8 cellular contexts compared by ENCODE assay signal in genomic region chr17:79853168-79853567, GRCh38. TPM values are rescaled to one million over a fixed set of nuclear protein-coding genes. Genes with fewer than 3 reads are reported as not detected.
DNase-seq lines count a peak whose midpoint lies in the region; ATAC-seq, FAIRE-seq and TF ChIP-seq lines count a peak whose summit lies in the region.
"Not testable (repeated sequence)": the region's sequence is repeated elsewhere in the genome, so short reads cannot be mapped to it uniquely, and the experiment has no call there.

No MANE protein-coding gene starts in this region.

- dilution Hi-C loops in endothelial cell of umbilical vein (cut with MboI; ENCODE audit: extremely low pct_ligation_motif_present, low sequenced_read_pairs), result not testable (repeated sequence)

- H3K4me1 ChIP-seq in DND-41 (ENCODE audit: insufficient read depth, low read length), result peaks cover 14% of the 10 kb centered on the region
- not testable (repeated sequence) for H3K4me1 ChIP-seq in MM.1S (ENCODE audit: low read length); ascending aorta; endothelial cell of umbilical vein (ENCODE audit: control insufficient read depth, extremely low read depth, insufficient read depth, low read length); hepatocyte (ENCODE audit: insufficient read depth); osteoblast (ENCODE audit: insufficient read depth, low read length)

- CTCF ChIA-PET in RWPE1 (lab: Yijun Ruan, JAX) (interaction anchor here (0.6 to 0.7 kb wide), 2 partner anchors 13 to 39 kb away, joined by 3 to 4 read pairs; no protein-coding TSS in a partner anchor), endothelial cell of umbilical vein (lab: Charles Lee) (interaction anchor here (0.7 to 0.8 kb wide), 2 partner anchors 11 to 56 kb away, joined by 3 to 4 read pairs; no protein-coding TSS in a partner anchor)

- H3F3A ChIP-seq in MM.1S (ENCODE audit: insufficient read depth, low read length), result not testable (repeated sequence)

- DNase-seq in DND-41; MM.1S; RWPE1 (ENCODE audit: low spot score); ascending aorta (ENCODE audit: low spot score in 2 of 2); endothelial cell of umbilical vein (ENCODE audit: low read depth, low spot score); hepatocyte (ENCODE audit: low spot score); osteoblast (ENCODE audit: insufficient read length, low spot score, missing footprints); type B pancreatic cell (ENCODE audit: extremely low spot score, unreplicated experiment): not testable (repeated sequence)

- H3K4me2 ChIP-seq in DND-41 (ENCODE audit: insufficient read depth, low read length), result peak overlapping the region; percentile 59
- H3K4me2 ChIP-seq in MM.1S (ENCODE audit: low read depth, low read length), result peak overlapping the region; percentile 16
- H3K4me2 ChIP-seq in endothelial cell of umbilical vein (ENCODE audit: insufficient read depth, low read length), result peak overlapping the region; percentile 90
- H3K4me2 ChIP-seq in hepatocyte, result peak overlapping the region; percentile 23
- H3K4me2 ChIP-seq in osteoblast (ENCODE audit: insufficient read depth, low read length), result peak overlapping the region; percentile 78

- not testable (repeated sequence) for H3K9me2 ChIP-seq in MM.1S (replicated peaks; ENCODE audit: insufficient read depth, low read length); hepatocyte (replicated peaks; ENCODE audit: insufficient read depth)

- TF ChIP-seq CTCF in DND-41 (IDR thresholded peaks at IDR 0.05; ENCODE audit: borderline replicate concordance, extremely low read depth, low read length, poor library complexity, severe bottlenecking); MM.1S (IDR thresholded peaks at IDR 0.05; ENCODE audit: low read length); RWPE1 (conservative IDR thresholded peaks at IDR 0.05; ENCODE audit: low read depth); ascending aorta (IDR thresholded peaks at IDR 0.05); endothelial cell of umbilical vein (IDR thresholded peaks at IDR 0.05; ENCODE audit: extremely low read depth in 1 of 2, insufficient read depth in 1 of 2, low read depth in 1 of 2, low read length in 2 of 2); hepatocyte (IDR thresholded peaks at IDR 0.05; ENCODE audit: poor library complexity); osteoblast (IDR thresholded peaks at IDR 0.05; ENCODE audit: extremely low read depth, low read depth, low read length); type B pancreatic cell (conservative IDR thresholded peaks at IDR 0.05): not testable (repeated sequence)

- not testable (repeated sequence) for H3K9me3 Mint-ChIP-seq in type B pancreatic cell

- H3K27ac Mint-ChIP-seq in type B pancreatic cell, result peak overlapping the region; percentile 95

- not testable (repeated sequence) for H3K4me3 Mint-ChIP-seq in type B pancreatic cell

- not testable (repeated sequence) for H3K79me2 ChIP-seq in DND-41 (ENCODE audit: insufficient read depth, low read length); MM.1S (ENCODE audit: low read length); endothelial cell of umbilical vein (ENCODE audit: control insufficient read depth, insufficient read depth, low read length); hepatocyte; osteoblast (ENCODE audit: insufficient read depth, low read length)

- peak overlapping the region; percentile 82; the same call in 1 of the 2 replicates for H2AFZ ChIP-seq in DND-41 (ENCODE audit: low read depth, low read length)
- H2AFZ ChIP-seq in MM.1S (ENCODE audit: low read length); hepatocyte: not testable (repeated sequence)
- H2AFZ ChIP-seq in endothelial cell of umbilical vein (ENCODE audit: low read depth, low read length), result peak overlapping the region; percentile 96
- peak overlapping the region; percentile 86 for H2AFZ ChIP-seq in osteoblast (ENCODE audit: low read length)

- H3K4me1 Mint-ChIP-seq in type B pancreatic cell (ENCODE audit: unreplicated experiment), result peaks cover 36% of the 10 kb centered on the region

- peak overlapping the region; percentile 44; the same call in 1 of the 2 replicates for H3K9ac ChIP-seq in DND-41 (ENCODE audit: low read depth, low read length)
- not testable (repeated sequence) for H3K9ac ChIP-seq in MM.1S (ENCODE audit: low read length); endothelial cell of umbilical vein (replicated peaks; ENCODE audit: extremely low read depth, insufficient read depth, low read length)

- not testable (repeated sequence) for H3K27me3 Mint-ChIP-seq in type B pancreatic cell

- TF ChIP-seq POLR2A in endothelial cell of umbilical vein (IDR thresholded peaks at IDR 0.05; ENCODE audit: low read depth, low read length), result not testable (repeated sequence)

- H3K4me3 ChIP-seq in DND-41 (ENCODE audit: low read depth in 1 of 2, low read length in 2 of 2) (peak overlapping the region in 1 of 2 experiments; percentile 43; a peak in 1 of 4 replicates), MM.1S (ENCODE audit: low read length) (peak overlapping the region; percentile 39; the same call in 1 of the 2 replicates), ascending aorta (peak overlapping the region; percentile 5 to 49), endothelial cell of umbilical vein (replicated peaks in 1 of 3; ENCODE audit: insufficient read depth in 1 of 3, low read depth in 1 of 3, low read length in 3 of 3) (peak overlapping the region in 1 of 3 experiments; percentile 72)
- H3K4me3 ChIP-seq in hepatocyte; osteoblast (ENCODE audit: insufficient read depth, low read length): not testable (repeated sequence)

- H3K9me3 ChIP-seq in DND-41 (ENCODE audit: insufficient read depth, low read length, severe bottlenecking); MM.1S (replicated peaks; ENCODE audit: insufficient read depth, low read length); ascending aorta; endothelial cell of umbilical vein (replicated peaks; ENCODE audit: control insufficient read depth, insufficient read depth, low read length); hepatocyte (ENCODE audit: low read depth); osteoblast (ENCODE audit: low read depth, low read length): not testable (repeated sequence)

- not testable (repeated sequence) for H3K9me1 ChIP-seq in endothelial cell of umbilical vein (replicated peaks; ENCODE audit: control insufficient read depth, extremely low read depth, insufficient read depth, low read length)

- POLR2A ChIA-PET in RWPE1 (lab: Yijun Ruan, JAX; ENCODE audit: low non-redundant PET); endothelial cell of umbilical vein (lab: Charles Lee): not testable (repeated sequence)

- intact Hi-C loops in ascending aorta (cut with DNase I); endothelial cell of umbilical vein (cut with micrococcal nuclease): not testable (repeated sequence)

- H3K36me3 Mint-ChIP-seq in type B pancreatic cell, result not testable (repeated sequence)

- not testable (repeated sequence) for H4K20me1 ChIP-seq in DND-41 (ENCODE audit: insufficient read depth, low read length); MM.1S (ENCODE audit: insufficient read depth, low read length); endothelial cell of umbilical vein (replicated peaks; ENCODE audit: control insufficient read depth, extremely low read depth, insufficient read depth, low read length); hepatocyte (ENCODE audit: insufficient read depth, poor library complexity, severe bottlenecking); osteoblast (ENCODE audit: insufficient read depth, low read length)

- not testable (repeated sequence) for H3K36me3 ChIP-seq in DND-41 (ENCODE audit: insufficient read depth, low read length); MM.1S (replicated peaks; ENCODE audit: insufficient read depth, low read length); ascending aorta; endothelial cell of umbilical vein (ENCODE audit: control insufficient read depth in 2 of 2, extremely low read depth in 1 of 2, insufficient read depth in 2 of 2, low read length in 2 of 2); hepatocyte (replicated peaks; ENCODE audit: insufficient read depth, low read depth); osteoblast (ENCODE audit: insufficient read depth, low read length)

- FAIRE-seq in endothelial cell of umbilical vein (lab: Jason Lieb, UNC), result not testable (repeated sequence)

- not testable (repeated sequence) for H3K27me3 ChIP-seq in DND-41 (ENCODE audit: insufficient read depth, low read length, poor library complexity); ascending aorta; endothelial cell of umbilical vein (ENCODE audit: control insufficient read depth in 2 of 2, insufficient read depth in 2 of 2, low read length in 2 of 2); hepatocyte; osteoblast (ENCODE audit: insufficient read depth, low read length)
- peaks cover 82% of the 10 kb centered on the region for H3K27me3 ChIP-seq in MM.1S (replicated peaks; ENCODE audit: insufficient read depth, low read length)

- peak overlapping the region; percentile 74; the same call in 1 of the 2 replicates for H3K27ac ChIP-seq in DND-41 (ENCODE audit: low read length)
- H3K27ac ChIP-seq in MM.1S (ENCODE audit: low read length); ascending aorta; endothelial cell of umbilical vein (ENCODE audit: insufficient read depth, low read depth, low read length); hepatocyte: not testable (repeated sequence)
- peak overlapping the region; percentile 84 for H3K27ac ChIP-seq in RWPE1
- peak overlapping the region; percentile 52 for H3K27ac ChIP-seq in osteoblast (ENCODE audit: low read depth, low read length)

- BruUV-seq in endothelial cell of umbilical vein (replicated peaks; lab: Mats Ljungman, UMichigan), result not testable (repeated sequence)

- 94% methylated on average over 10 of the region's 10 CpGs for WGBS in hepatocyte (ENCODE audit: low lambda C conversion rate, missing lambda C conversion rate)

- ATAC-seq in DND-41 (ENCODE audit: insufficient read depth, low read depth), result peak; percentile 48

RNA-seq across cellular contexts. Expression of gene CBX4, which starts 13.9 kb away (rescaled TPM):
- total RNA-seq in ascending aorta (25.7 TPM), endothelial cell of umbilical vein (12.3 TPM in 2 replicates), hepatocyte (49.6 and 56.1 TPM in 2 replicates), osteoblast (17.1 and 22.1 TPM in 2 replicates), type B pancreatic cell (ENCODE audit: low replicate concordance) (39.6 and 76.2 TPM in 2 replicates)
- polyA plus RNA-seq in endothelial cell of umbilical vein (7.0 and 9.3 TPM in 2 replicates), hepatocyte (74.3 and 86.7 TPM in 2 replicates)
- polyA plus RNA-seq in endothelial cell of umbilical vein (2011; cell fraction: cytosol; rRNA removed), result 3.9 and 5.3 TPM in 2 replicates
- polyA plus RNA-seq in endothelial cell of umbilical vein (2011; cell fraction: nucleus; rRNA removed), result 4.6 and 5.5 TPM in 2 replicates
- 3.4 and 5.9 TPM in 2 replicates for polyA plus RNA-seq in endothelial cell of umbilical vein (2012)
- 2.9 and 3.6 TPM in 2 replicates for polyA minus RNA-seq in endothelial cell of umbilical vein
- 36.5 TPM for polyA minus RNA-seq in endothelial cell of umbilical vein (2011; cell fraction: cytosol; rRNA and poly(A)+ RNA removed)
- polyA minus RNA-seq in endothelial cell of umbilical vein (2011; cell fraction: nucleus; rRNA and poly(A)+ RNA removed), result 2.4 and 3.1 TPM in 2 replicates

RNA-seq across cellular contexts. Expression of gene CBX8, which starts 56.3 kb away (rescaled TPM):
- 1.1 TPM for total RNA-seq in ascending aorta
- total RNA-seq in endothelial cell of umbilical vein, result 3.1 TPM in 2 replicates
- 0.49 and 0.69 TPM in 2 replicates for polyA plus RNA-seq in endothelial cell of umbilical vein
- polyA plus RNA-seq in endothelial cell of umbilical vein (2011; cell fraction: cytosol; rRNA removed), result 0.28 and 0.41 TPM in 2 replicates
- 0.40 and 1.1 TPM in 2 replicates for polyA plus RNA-seq in endothelial cell of umbilical vein (2011; cell fraction: nucleus; rRNA removed)
- 1.4 and 1.8 TPM in 2 replicates for polyA plus RNA-seq in endothelial cell of umbilical vein (2012)
- 0.25 and 1.1 TPM in 2 replicates for polyA minus RNA-seq in endothelial cell of umbilical vein
- 2.4 TPM for polyA minus RNA-seq in endothelial cell of umbilical vein (2011; cell fraction: cytosol; rRNA and poly(A)+ RNA removed)
- polyA minus RNA-seq in endothelial cell of umbilical vein (2011; cell fraction: nucleus; rRNA and poly(A)+ RNA removed), result 0.19 and 0.34 TPM in 2 replicates
- 4.3 and 8.6 TPM in 2 replicates for total RNA-seq in hepatocyte
- 6.5 and 8.3 TPM in 2 replicates for polyA plus RNA-seq in hepatocyte
- 2.4 and 3.3 TPM in 2 replicates for total RNA-seq in osteoblast
- total RNA-seq in type B pancreatic cell (ENCODE audit: low replicate concordance), result 13.3 and 16.0 TPM in 2 replicates

Comparison
In these comparisons a context has a peak if more than half of its experiments do, and no peak if none do; other contexts are left out.
1. H3K4me2 ChIP-seq: peak in every context shown above with its lines; median percentile 90 in endothelial cell of umbilical vein; 78 in osteoblast; 59 in DND-41; 23 in hepatocyte; 16 in MM.1S.